ENCODE assay signal across 8 cellular contexts in genomic region chr3:3200632-3201212, GRCh38. TPM values are rescaled to one million over a fixed set of nuclear protein-coding genes. Genes with fewer than 3 reads are reported as not detected.
A peak's percentile ranks its signal among the peaks of the same experiment; 100 is the strongest.
DNase-seq lines count a peak whose midpoint lies in the region; ATAC-seq, FAIRE-seq and TF ChIP-seq lines count a peak whose summit lies in the region.

No MANE protein-coding gene starts in this region.

- H2BK12ac ChIP-seq in H1 (ENCODE audit: low read depth, low read length) = no peak overlapping the region

- H3K79me2 ChIP-seq in H1 (ENCODE audit: control insufficient read depth in 1 of 2, insufficient read depth in 2 of 2, low read length in 2 of 2) = no peaks in the 10 kb centered on the region
- H3K79me2 ChIP-seq in mesendoderm (ENCODE audit: control insufficient read depth, insufficient read depth, low read length) = no peaks in the 10 kb centered on the region

- H2BK5ac ChIP-seq in H1 (ENCODE audit: low read depth, low read length) = no peak overlapping the region
- H2BK5ac ChIP-seq in mesendoderm (ENCODE audit: low read length) = no peak overlapping the region

- no peak overlapping the region for H3K4me3 ChIP-seq in H1 (ENCODE audit: extremely low read depth in 1 of 4, insufficient read depth in 2 of 4, low read depth in 3 of 4, low read length in 4 of 4)
- H3K4me3 ChIP-seq in mesendoderm (ENCODE audit: low read length) = no peak overlapping the region

- no peaks in the 10 kb centered on the region for H3K9me3 Mint-ChIP-seq in activated CD4-positive, alpha-beta T cell treated with anti-CD3 and anti-CD28 coated beads, Interleukin-2, amount 10 ng/mL, durations not matched to agents 7 days and 5 days

- H3K4me1 Mint-ChIP-seq in activated CD4-positive, alpha-beta T cell treated with anti-CD3 and anti-CD28 coated beads, Interleukin-2, amount 10 ng/mL, durations not matched to agents 7 days and 5 days = peaks cover 12% of the 10 kb centered on the region

- H3K27ac Mint-ChIP-seq in activated CD4-positive, alpha-beta T cell treated with anti-CD3 and anti-CD28 coated beads, Interleukin-2, amount 10 ng/mL, durations not matched to agents 7 days and 5 days = no peak overlapping the region

- no peak overlapping the region for H3K4me3 Mint-ChIP-seq in activated CD4-positive, alpha-beta T cell treated with anti-CD3 and anti-CD28 coated beads, Interleukin-2, amount 10 ng/mL, durations not matched to agents 7 days and 5 days

- no peaks in the 10 kb centered on the region for H3K36me3 ChIP-seq in H1 (ENCODE audit: control insufficient read depth in 2 of 4, insufficient read depth in 4 of 4, low read length in 3 of 4)
- H3K36me3 ChIP-seq in mesendoderm (ENCODE audit: control insufficient read depth, insufficient read depth, low read length) = no peaks in the 10 kb centered on the region

- 0 out of 4 replicates have a peak, but pooled peaks cover 0 to 2% of the 10 kb centered on the region in 2 experiments for H3K9me3 ChIP-seq in H1 (ENCODE audit: insufficient read depth in 2 of 2, low read depth in 1 of 2, low read length in 1 of 2)

- peaks cover 1% of the 10 kb centered on the region for H3K27me3 Mint-ChIP-seq in activated CD4-positive, alpha-beta T cell treated with anti-CD3 and anti-CD28 coated beads, Interleukin-2, amount 10 ng/mL, durations not matched to agents 7 days and 5 days

- no peaks in the 10 kb centered on the region for H3K23me2 ChIP-seq in H1 (ENCODE audit: low read depth, low read length)

- no peak overlapping the region for H3K56ac ChIP-seq in H1 (replicated peaks; ENCODE audit: insufficient read length, low read depth, low read length)
- no peak overlapping the region for H3K56ac ChIP-seq in mesendoderm (ENCODE audit: low read length)

- 46% methylated on average over 7 of the region's 7 CpGs; no CpG with 5 or more reads in 1 of the 2 experiments for WGBS in H1 (ENCODE audit: extremely low coverage in 1 of 2, insufficient coverage in 1 of 2, insufficient read length in 1 of 2, insufficient replicate concordance in 2 of 2, low coverage in 1 of 2, low lambda C conversion rate in 2 of 2, missing lambda C conversion rate in 1 of 2), 2 experiments
- no CpG with 5 or more reads among the region's 7 CpGs for WGBS in mesendoderm (ENCODE audit: extremely low coverage, insufficient coverage, low lambda C conversion rate)

- CTCF ChIA-PET in activated CD4-positive, alpha-beta T cell treated with anti-CD3 and anti-CD28 coated beads, Interleukin-2, amount 10 ng/mL, durations not matched to agents 7 days and 5 days (lab: Charles Lee) = interaction anchor here (0.8 to 2.1 kb wide), 6 partner anchors 9 to 1092 kb away, joined by 3 to 7 read pairs (median 4); no protein-coding TSS in a partner anchor
- CTCF ChIA-PET in H1 (lab: Charles Lee; ENCODE audit: partially characterized antibody) = interaction anchor here (0.5 to 4.6 kb wide), 57 partner anchors 8 to 1099 kb away, joined by 3 to 33 read pairs (median 3); partner anchors contain the start of gene CRBN

- no peak overlapping the region for H4K8ac ChIP-seq in H1 (ENCODE audit: extremely low read depth, insufficient read depth, low read length)
- no peak overlapping the region for H4K8ac ChIP-seq in mesendoderm (ENCODE audit: low read depth, low read length)

- H4K20me1 ChIP-seq in H1 (replicated peaks in 1 of 2; ENCODE audit: control insufficient read depth in 1 of 2, insufficient read depth in 2 of 2, low read length in 2 of 2) = no peaks in the 10 kb centered on the region

- H2AK5ac ChIP-seq in H1 (ENCODE audit: low read depth, low read length) (no peak overlapping the region), mesendoderm (ENCODE audit: low read length) (no peak overlapping the region)

- H3K4ac ChIP-seq in H1 (replicated peaks; ENCODE audit: insufficient read length, low read depth, low read length) = no peak overlapping the region
- H3K4ac ChIP-seq in mesendoderm (ENCODE audit: low read depth, low read length) = no peak overlapping the region

- no peaks in the 10 kb centered on the region for H3K36me3 Mint-ChIP-seq in activated CD4-positive, alpha-beta T cell treated with anti-CD3 and anti-CD28 coated beads, Interleukin-2, amount 10 ng/mL, durations not matched to agents 7 days and 5 days (ENCODE audit: low read depth)

- H4K91ac ChIP-seq in H1 (replicated peaks; ENCODE audit: insufficient read length, low read length) = no peak overlapping the region

- POLR2A ChIA-PET in activated CD4-positive, alpha-beta T cell treated with anti-CD3 and anti-CD28 coated beads, Interleukin-2, amount 10 ng/mL, durations not matched to agents 7 days and 5 days (lab: Charles Lee) = no interaction called here
- POLR2A ChIA-PET in H1 (lab: Charles Lee; ENCODE audit: partially characterized antibody) = interaction anchor here (1.0 kb wide), 1 partner anchor 600 kb away, joined by 4 read pairs; no protein-coding TSS in a partner anchor

- H4K5ac ChIP-seq in H1 (ENCODE audit: insufficient read length, low read depth, low read length) = no peak overlapping the region
- H4K5ac ChIP-seq in mesendoderm (ENCODE audit: low read length) = no peak overlapping the region

- H3K18ac ChIP-seq in H1 (ENCODE audit: extremely low read depth, low read length) = no peak overlapping the region
- no peak overlapping the region for H3K18ac ChIP-seq in mesendoderm (ENCODE audit: low read length)

- TF ChIP-seq EP300 in H1 (IDR thresholded peaks at IDR 0.05; ENCODE audit: borderline replicate concordance in 1 of 2, low read depth in 2 of 2, low read length in 2 of 2) = no peak

- TF ChIP-seq POLR2A in H1 (IDR thresholded peaks at IDR 0.05; ENCODE audit: control extremely low read depth in 1 of 2, low read depth in 2 of 2, low read length in 2 of 2) = no peak

- TF ChIP-seq RAD21 in H1 (IDR thresholded peaks at IDR 0.05 in 1 of 2, conservative IDR thresholded peaks at IDR 0.05 in 1 of 2; ENCODE audit: low read depth in 2 of 2, low read length in 2 of 2) = peak; percentile 95

- peak; percentile 98 for FAIRE-seq in H1 (lab: Jason Lieb, UNC)

- H2BK120ac ChIP-seq in H1 (replicated peaks; ENCODE audit: low read depth, low read length) (no peak overlapping the region), mesendoderm (ENCODE audit: low read depth, low read length) (no peak overlapping the region)

- H2AFZ ChIP-seq in H1 (ENCODE audit: low read length) = no peak overlapping the region

- TF ChIP-seq CTCF in H1 (IDR thresholded peaks at IDR 0.05; ENCODE audit: control extremely low read depth in 1 of 3, insufficient read depth in 1 of 3, low read depth in 1 of 3, low read length in 3 of 3) = peak in 2 of 3 experiments; percentile 62 to 74; a peak in 3 of 4 replicates

- H2BK15ac ChIP-seq in H1 (ENCODE audit: low read length) = no peak overlapping the region
- no peak overlapping the region for H2BK15ac ChIP-seq in mesendoderm (replicated peaks; ENCODE audit: low read depth)

- no peak overlapping the region for H3K23ac ChIP-seq in H1 (ENCODE audit: insufficient read length)
- H3K23ac ChIP-seq in mesendoderm (ENCODE audit: low read length) = no peak overlapping the region

- H3K27me3 ChIP-seq in H1 (replicated peaks in 1 of 4; ENCODE audit: control insufficient read depth in 3 of 4, extremely low read depth in 1 of 4, insufficient read depth in 3 of 4, low read length in 3 of 4) (no peaks in the 10 kb centered on the region), mesendoderm (ENCODE audit: insufficient read depth, low read length, poor library complexity) (no peaks in the 10 kb centered on the region)

- H3K27ac ChIP-seq in H1 (ENCODE audit: low read depth, low read length) (no peak overlapping the region), mesendoderm (ENCODE audit: low read depth, low read length) (no peak overlapping the region)

- H3K9ac ChIP-seq in H1 (replicated peaks in 1 of 4; ENCODE audit: extremely low read depth in 1 of 4, low read depth in 3 of 4, low read length in 3 of 4) (no peak overlapping the region), mesendoderm (ENCODE audit: low read length) (no peak overlapping the region)

- H3K4me1 ChIP-seq in H1 (replicated peaks in 1 of 4; ENCODE audit: control insufficient read depth in 3 of 4, insufficient read depth in 4 of 4, low read length in 3 of 4) = no peaks in the 10 kb centered on the region; a peak in 1 of 7 replicates
- H3K4me1 ChIP-seq in mesendoderm (ENCODE audit: control insufficient read depth, low read depth, low read length) = peaks cover 2% of the 10 kb centered on the region

- no peaks in the 10 kb centered on the region for H3K79me1 ChIP-seq in H1 (ENCODE audit: low read depth, low read length)
- no peaks in the 10 kb centered on the region for H3K79me1 ChIP-seq in mesendoderm (ENCODE audit: low read length)

- no peak overlapping the region for H2BK20ac ChIP-seq in H1 (ENCODE audit: low read length)

- peak; percentile 62 for ATAC-seq in GM21526 (IDR thresholded peaks at IDR 0.05; ENCODE audit: low FRiP score, unreplicated experiment)
- ATAC-seq in GM21825 (IDR thresholded peaks at IDR 0.05; ENCODE audit: unreplicated experiment) = no peak

- H3K14ac ChIP-seq in H1 (ENCODE audit: insufficient read length) = no peak overlapping the region

- peak; percentile 35 for DNase-seq in activated CD4-positive, alpha-beta T cell treated with anti-CD3 and anti-CD28 coated beads, Interleukin-2, amount 10 ng/mL, durations not matched to agents 7 days and 5 days
- no peak for DNase-seq in activated CD4-positive, alpha-beta T cell treated with anti-CD3 and anti-CD28 coated beads, Interleukin-2, amount 50 U/mL, for 4 hours
- peak; percentile 53 for DNase-seq in HT1080 (ENCODE audit: low read depth)
- DNase-seq in RKO (ENCODE audit: low spot score) = peak; percentile 72
- DNase-seq in H1 (ENCODE audit: low read depth in 1 of 2, low spot score in 2 of 2) = no peak
- DNase-seq in mesendoderm = peak; percentile 84

- H3K4me2 ChIP-seq in H1 (ENCODE audit: insufficient read depth in 1 of 2, low read depth in 2 of 2, low read length in 2 of 2) (no peak overlapping the region), mesendoderm (ENCODE audit: low read length) (no peak overlapping the region)

RNA-seq across cellular contexts. Expression of gene CRBN, which starts 21.2 kb away (rescaled TPM):
- 10 to 100 TPM; 69.7 to 76.2 TPM for total RNA-seq in activated CD4-positive, alpha-beta T cell treated with anti-CD3 and anti-CD28 coated beads, Interleukin-2, amount 10 ng/mL, durations not matched to agents 7 days and 5 days
- 34.1 and 35.2 TPM in 2 replicates for total RNA-seq in HT1080 (2014; rRNA removed; shearing (Covaris generic))
- polyA plus RNA-seq in HT1080 (2015; cell fraction: cytosol; rRNA removed) = 30.3 and 39.6 TPM in 2 replicates
- 68.2 and 83.2 TPM in 2 replicates for polyA plus RNA-seq in HT1080 (2015; cell fraction: nucleus; rRNA removed)
- 28.4 and 30.3 TPM in 2 replicates for total RNA-seq in H1 (2021; fragmentation: NEBNext Ultra II Directional; extraction: Animal tissue kit (Norgen Biotek cat#: 25700))
- polyA plus RNA-seq in H1 (2011; rRNA removed) = 9.8 and 13.4 TPM in 2 replicates
- 26.0 TPM for polyA plus RNA-seq in H1 (2011; cell fraction: cytosol; rRNA removed)
- polyA plus RNA-seq in H1 (2011; cell fraction: nucleus; rRNA removed) = 11.8 TPM
- 23.2 to 36.8 TPM (median 24.7 TPM) in 4 replicates for polyA plus RNA-seq in H1 (2012, experiment 1 of 2)
- polyA plus RNA-seq in H1 (2012, experiment 2 of 2) = 3.0 TPM
- 19.5 TPM for polyA plus RNA-seq in H1 (2013, experiment 1 of 2)
- 19.2 TPM for polyA plus RNA-seq in H1 (2013, experiment 2 of 2)
- polyA minus RNA-seq in H1 (2011; rRNA and poly(A)+ RNA removed) = 29.5 and 49.7 TPM in 2 replicates
- 25.8 TPM for polyA minus RNA-seq in H1 (2011; cell fraction: cytosol; rRNA and poly(A)+ RNA removed)
- 51.3 TPM for polyA minus RNA-seq in H1 (2011; cell fraction: nucleus; rRNA and poly(A)+ RNA removed)
- 21.0 TPM for polyA plus RNA-seq in mesendoderm (2013, experiment 1 of 2)
- 22.0 TPM for polyA plus RNA-seq in mesendoderm (2013, experiment 2 of 2)

Comparison
In these comparisons a context has a peak if more than half of its experiments do, and no peak if none do; other contexts are left out.
1. DNase-seq: peak in activated CD4-positive, alpha-beta T cell treated with anti-CD3 and anti-CD28 coated beads, Interleukin-2, amount 10 ng/mL, durations not matched to agents 7 days and 5 days (single experiment), HT1080 (single experiment), RKO (single experiment) and mesendoderm (single experiment); none in activated CD4-positive, alpha-beta T cell treated with anti-CD3 and anti-CD28 coated beads, Interleukin-2, amount 50 U/mL, for 4 hours (0 of 2) and H1 (0 of 2).